Comparison of ENCODE assay signal across 8 cellular contexts in the genomic region with DNA sequence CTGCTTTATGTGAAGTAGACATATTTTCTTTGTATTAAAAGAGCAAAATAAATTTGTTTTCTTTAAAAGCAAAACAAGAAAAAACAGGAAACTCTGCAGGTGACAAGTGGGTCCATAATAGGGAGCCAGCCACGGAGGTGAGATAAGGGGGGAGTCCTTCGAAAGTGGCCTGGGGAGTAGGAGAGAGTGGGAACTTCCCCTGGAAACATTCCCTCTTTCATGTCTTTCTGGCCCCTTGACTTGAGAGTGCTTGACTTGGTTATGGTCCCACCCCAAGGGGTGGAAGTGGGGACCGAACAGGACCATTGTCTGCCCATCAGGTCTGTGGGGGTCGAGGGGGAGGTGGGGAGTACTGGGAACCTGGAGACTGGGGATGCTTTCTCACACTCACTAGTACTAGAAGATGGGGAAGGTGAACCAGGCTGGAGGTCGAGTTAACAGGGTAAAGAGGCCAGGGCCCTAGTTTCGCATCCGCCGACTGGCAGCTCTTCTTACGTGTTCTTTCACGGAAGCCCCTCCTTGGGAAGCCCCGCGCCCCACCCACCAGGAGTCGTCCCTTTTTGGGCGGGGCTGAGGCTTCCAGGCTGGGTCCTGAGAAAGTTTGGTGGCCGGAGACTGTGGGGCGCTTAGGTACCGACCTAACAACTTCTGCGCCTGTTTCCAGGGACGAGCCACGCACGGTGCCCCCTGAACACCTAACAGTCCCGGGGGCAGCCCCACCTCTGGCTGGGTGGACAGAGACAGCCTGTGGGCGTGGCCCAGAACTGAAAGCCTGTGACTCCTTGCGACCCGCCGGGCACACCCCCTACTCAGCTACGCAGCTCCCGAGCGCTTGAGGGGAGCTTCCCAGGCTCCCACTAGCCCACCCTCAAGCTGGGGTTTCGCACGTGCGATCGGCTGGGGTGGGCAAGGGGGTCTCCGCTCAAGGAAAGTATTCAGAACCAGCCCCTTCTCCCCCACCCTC. TPM values are rescaled to one million over a fixed set of nuclear protein-coding genes. Genes with fewer than 3 reads are reported as not detected.
DNase-seq lines count a peak whose midpoint lies in the region; ATAC-seq and TF ChIP-seq lines count a peak whose summit lies in the region.

No MANE protein-coding gene starts in this region.

- no peaks in the 10 kb centered on the region for H3K9me3 Mint-ChIP-seq in activated CD8-positive, alpha-beta T cell treated with anti-CD3 and anti-CD28 coated beads for 36 hours

- peak overlapping the region; percentile 92 for H3K27ac Mint-ChIP-seq in activated CD8-positive, alpha-beta T cell treated with anti-CD3 and anti-CD28 coated beads for 36 hours

- CTCF ChIA-PET in activated CD8-positive, alpha-beta T cell treated with anti-CD3 and anti-CD28 coated beads for 36 hours (lab: Charles Lee), result interaction anchor here (0.8 to 15.9 kb wide), 10 partner anchors 8 to 205 kb away, joined by 3 to 209 read pairs (median 4); partner anchors contain the start of genes B3GNT9, CES3, HSF4 and NOL3

- no peaks in the 10 kb centered on the region for H3K36me3 ChIP-seq in upper lobe of left lung

- peaks cover 47% of the 10 kb centered on the region for H3K4me1 Mint-ChIP-seq in activated CD8-positive, alpha-beta T cell treated with anti-CD3 and anti-CD28 coated beads for 36 hours (ENCODE audit: low read depth)

- WGBS in upper lobe of left lung, 2 donors, result 8 to 14% methylated on average over 8 to 27 of the region's 34 CpGs

- intact Hi-C loops in activated CD8-positive, alpha-beta T cell treated with anti-CD3 and anti-CD28 coated beads for 36 hours (cut with micrococcal nuclease), result loop anchor here (5.0 kb wide), 4 partner anchors 127 to 207 kb away; no protein-coding TSS in a partner anchor

- peaks cover 53 to 76% (median 59%) of the 10 kb centered on the region in 4 donors for H3K4me1 ChIP-seq in upper lobe of left lung

- POLR2A ChIA-PET in activated CD8-positive, alpha-beta T cell treated with anti-CD3 and anti-CD28 coated beads for 36 hours (lab: Charles Lee), result interaction anchor here (0.6 to 5.6 kb wide), 9 partner anchors 8 to 225 kb away, joined by 3 to 67 read pairs (median 4); partner anchors contain the start of genes B3GNT9 and NOL3

- H3K4me3 ChIP-seq in LNCaP clone FGC (ENCODE audit: low read depth, low read length) (peak overlapping the region; percentile 92), epithelial cell of proximal tubule (ENCODE audit: low read depth, low read length) (peak overlapping the region; percentile 99), upper lobe of left lung (peak overlapping the region; percentile 79 to 99 (median 86))

- H3K36me3 Mint-ChIP-seq in activated CD8-positive, alpha-beta T cell treated with anti-CD3 and anti-CD28 coated beads for 36 hours (ENCODE audit: low read depth), result peaks cover 25% of the 10 kb centered on the region

- TF ChIP-seq CTCF in LNCaP clone FGC (IDR thresholded peaks at IDR 0.05; ENCODE audit: control insufficient read depth, extremely low read depth, insufficient read depth), result no peak
- TF ChIP-seq CTCF in activated CD8-positive, alpha-beta T cell treated with anti-CD3 and anti-CD28 coated beads for 36 hours (IDR thresholded peaks at IDR 0.05), result no peak
- no peak for TF ChIP-seq CTCF in epithelial cell of proximal tubule (conservative IDR thresholded peaks at IDR 0.05; ENCODE audit: low read depth, low read length)
- no peak for TF ChIP-seq CTCF in omental fat pad (IDR thresholded peaks at IDR 0.05)
- TF ChIP-seq CTCF in upper lobe of left lung (IDR thresholded peaks at IDR 0.05), result no peak

- H3K27me3 Mint-ChIP-seq in activated CD8-positive, alpha-beta T cell treated with anti-CD3 and anti-CD28 coated beads for 36 hours, result peaks cover 27% of the 10 kb centered on the region

- H3K27me3 ChIP-seq in upper lobe of left lung, result peaks cover 0 to 10% (median under 1%) of the 10 kb centered on the region in 4 donors

- no peaks in the 10 kb centered on the region for H3K9me3 ChIP-seq in upper lobe of left lung

- peak; percentile 34 for ATAC-seq in GM21528 (IDR thresholded peaks at IDR 0.05; ENCODE audit: low FRiP score, unreplicated experiment)
- peak; percentile 63 for ATAC-seq in activated CD8-positive, alpha-beta T cell treated with anti-CD3 and anti-CD28 coated beads for 36 hours
- peak; percentile 28 for ATAC-seq in omental fat pad (ENCODE audit: low FRiP score)
- peak in 1 of 2 donors; percentile 30 for ATAC-seq in upper lobe of left lung (ENCODE audit: low FRiP score in 2 of 2)

- TF ChIP-seq EP300 in upper lobe of left lung (IDR thresholded peaks at IDR 0.05), result no peak

- TF ChIP-seq POLR2A in upper lobe of left lung (IDR thresholded peaks at IDR 0.05), result peak in 1 of 4 donors; percentile 9

- DNase-seq in EL (peak; percentile 59), LNCaP clone FGC (ENCODE audit: low read depth) (no peak), epithelial cell of proximal tubule (ENCODE audit: low read depth) (no peak), omental fat pad (ENCODE audit: low spot score) (no peak), upper lobe of left lung (peak; percentile 75 to 81), occipital lobe (lab: John Stamatoyannopoulos, UW) (no peak)
- DNase-seq in activated CD8-positive, alpha-beta T cell treated with anti-CD3 and anti-CD28 coated beads for 36 hours, result peak; percentile 94

- peak overlapping the region; percentile 90 for H3K4me3 Mint-ChIP-seq in activated CD8-positive, alpha-beta T cell treated with anti-CD3 and anti-CD28 coated beads for 36 hours

- peak overlapping the region; percentile 84 to 94 (median 89) for H3K27ac ChIP-seq in upper lobe of left lung

RNA-seq across cellular contexts. Expression of gene TRADD, which starts 0.8 kb away (rescaled TPM):
- 10 to 100 TPM; 28.4 to 31.2 TPM for total RNA-seq in activated CD8-positive, alpha-beta T cell treated with anti-CD3 and anti-CD28 coated beads for 36 hours
- 17.6 and 30.6 TPM in 2 replicates for total RNA-seq in epithelial cell of proximal tubule
- 10 to 100 TPM; 25.3 to 32.5 (median 28.9) TPM for total RNA-seq in omental fat pad
- total RNA-seq in upper lobe of left lung, result 10 to 100 TPM; 29.9 to 49.2 (median 35.6) TPM
- total RNA-seq in occipital lobe, result 1.2 TPM

RNA-seq across cellular contexts. Expression of gene FBXL8, which starts 0.8 kb away (rescaled TPM):
- 10 to 100 TPM; 27.1 to 28.6 TPM for total RNA-seq in activated CD8-positive, alpha-beta T cell treated with anti-CD3 and anti-CD28 coated beads for 36 hours
- total RNA-seq in epithelial cell of proximal tubule (4.9 and 12.3 TPM in 2 replicates), omental fat pad (10 to 100 TPM; 12.8 to 24.7 (median 15.9) TPM), upper lobe of left lung (100 to 1,000 TPM in 1 of 6 donors, 10 to 100 TPM in 5; 24.0 to 114 (median 28.5) TPM), occipital lobe (2.0 TPM)

RNA-seq across cellular contexts. Expression of gene HSF4, which starts 5.6 kb away (rescaled TPM):
- 10 to 100 TPM; 56.0 to 73.3 TPM for total RNA-seq in activated CD8-positive, alpha-beta T cell treated with anti-CD3 and anti-CD28 coated beads for 36 hours
- 0.14 and 0.63 TPM in 2 replicates for total RNA-seq in epithelial cell of proximal tubule
- total RNA-seq in omental fat pad, result 10 to 100 TPM; 21.2 to 77.2 (median 35.8) TPM
- 100 to 1,000 TPM in 2 of 6 donors, 10 to 100 TPM in 4; 33.4 to 784 (median 70.1) TPM for total RNA-seq in upper lobe of left lung
- 5.1 TPM for total RNA-seq in occipital lobe

RNA-seq across cellular contexts. Expression of gene B3GNT9, which starts 8.1 kb away (rescaled TPM):
- 1 to 10 TPM; 2.1 to 2.5 TPM for total RNA-seq in activated CD8-positive, alpha-beta T cell treated with anti-CD3 and anti-CD28 coated beads for 36 hours
- total RNA-seq in epithelial cell of proximal tubule (1.0 and 2.0 TPM in 2 replicates), omental fat pad (10 to 100 TPM in 3 of 4 donors, 1 to 10 TPM in 1; 6.8 to 19.2 (median 14.9) TPM), upper lobe of left lung (10 to 100 TPM in 5 of 6 donors, 1 to 10 TPM in 1; 6.3 to 20.8 (median 17.7) TPM), occipital lobe (1.2 TPM)

RNA-seq across cellular contexts. Expression of gene NOL3, which starts 11.4 kb away (rescaled TPM):
- 10 to 100 TPM; 24.5 to 25.3 TPM for total RNA-seq in activated CD8-positive, alpha-beta T cell treated with anti-CD3 and anti-CD28 coated beads for 36 hours
- 12.5 and 39.4 TPM in 2 replicates for total RNA-seq in epithelial cell of proximal tubule
- 10 to 100 TPM; 17.1 to 60.4 (median 41.3) TPM for total RNA-seq in omental fat pad
- 100 to 1,000 TPM in 1 of 6 donors, 10 to 100 TPM in 5; 36.5 to 135 (median 58.0) TPM for total RNA-seq in upper lobe of left lung
- 4.1 TPM for total RNA-seq in occipital lobe

Comparison
In these comparisons a context has a peak if more than half of its experiments do, and no peak if none do; other contexts are left out.
1. DNase-seq: peak in EL (single experiment), activated CD8-positive, alpha-beta T cell treated with anti-CD3 and anti-CD28 coated beads for 36 hours (single experiment) and upper lobe of left lung (2 of 2); none in LNCaP clone FGC (single experiment), epithelial cell of proximal tubule (single experiment), omental fat pad (single experiment) and occipital lobe (single experiment).
2. Peak in every context shown above with its lines, with median percentiles within 50 percentile points of each other: H3K4me3 ChIP-seq.